In the genomic region with DNA sequence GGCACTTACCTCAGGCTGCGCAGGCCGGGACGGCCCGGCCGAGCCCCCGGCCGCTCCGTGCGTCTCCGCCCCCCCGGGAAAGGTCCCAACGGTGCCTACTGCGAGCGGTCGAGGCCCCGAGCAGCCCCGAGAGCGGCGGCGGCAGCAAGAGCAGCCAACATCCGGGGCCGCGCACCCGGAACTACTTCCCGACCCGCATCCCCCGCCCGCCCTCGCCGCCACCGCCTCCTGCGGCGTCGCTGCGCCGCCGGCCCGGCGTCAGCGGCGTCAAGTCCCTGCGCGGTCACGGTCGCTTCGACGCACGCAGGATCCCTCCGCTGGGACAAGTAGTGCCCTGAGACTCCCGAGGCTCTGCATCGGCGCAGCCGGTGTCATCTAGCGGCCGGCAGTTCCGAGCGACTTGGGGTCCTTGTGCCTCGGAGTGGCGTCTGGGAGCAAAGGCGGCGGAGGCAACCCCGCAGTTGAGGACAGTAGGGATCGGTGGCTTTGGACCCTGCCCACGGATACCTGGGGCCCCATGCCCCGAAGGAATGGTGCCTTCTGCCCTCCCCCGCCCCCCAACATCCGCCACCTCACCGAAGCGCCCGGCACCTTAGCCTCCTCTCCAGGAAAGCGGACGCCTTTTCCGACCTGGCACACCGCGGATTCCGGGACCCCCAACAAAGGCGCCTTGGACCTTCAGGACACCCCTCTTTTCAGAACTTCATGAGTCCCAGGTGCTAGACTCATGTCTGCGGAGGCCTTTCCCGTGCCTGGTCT, we compare ENCODE assay signal across 1 cellular context.
A peak's percentile ranks its signal among the peaks of the same experiment; 100 is the strongest.
TF ChIP-seq lines count a peak whose summit lies in the region.

A gene (minus strand): TSS at position 186 of the 759 bp plus-strand sequence. CDS start 24,142 bp downstream, outside the sequence.

TF ChIP-seq in K562, 482 proteins besides CTCF, POLR2A, EP300 and RAD21 (continued from another document and continues in another):
- TF ChIP-seq, protein P1, sequence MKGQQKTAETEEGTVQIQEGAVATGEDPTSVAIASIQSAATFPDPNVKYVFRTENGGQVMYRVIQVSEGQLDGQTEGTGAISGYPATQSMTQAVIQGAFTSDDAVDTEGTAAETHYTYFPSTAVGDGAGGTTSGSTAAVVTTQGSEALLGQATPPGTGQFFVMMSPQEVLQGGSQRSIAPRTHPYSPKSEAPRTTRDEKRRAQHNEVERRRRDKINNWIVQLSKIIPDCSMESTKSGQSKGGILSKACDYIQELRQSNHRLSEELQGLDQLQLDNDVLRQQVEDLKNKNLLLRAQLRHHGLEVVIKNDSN (CRISPR knock-in tag; IDR thresholded peaks at IDR 0.05) = peak; percentile 28; the same call in 1 of the 2 replicates
- TF ChIP-seq GTF2F1 (IDR thresholded peaks at IDR 0.05; ENCODE audit: low read depth, low read length) = peak; percentile 72
- TF ChIP-seq, protein P2, sequence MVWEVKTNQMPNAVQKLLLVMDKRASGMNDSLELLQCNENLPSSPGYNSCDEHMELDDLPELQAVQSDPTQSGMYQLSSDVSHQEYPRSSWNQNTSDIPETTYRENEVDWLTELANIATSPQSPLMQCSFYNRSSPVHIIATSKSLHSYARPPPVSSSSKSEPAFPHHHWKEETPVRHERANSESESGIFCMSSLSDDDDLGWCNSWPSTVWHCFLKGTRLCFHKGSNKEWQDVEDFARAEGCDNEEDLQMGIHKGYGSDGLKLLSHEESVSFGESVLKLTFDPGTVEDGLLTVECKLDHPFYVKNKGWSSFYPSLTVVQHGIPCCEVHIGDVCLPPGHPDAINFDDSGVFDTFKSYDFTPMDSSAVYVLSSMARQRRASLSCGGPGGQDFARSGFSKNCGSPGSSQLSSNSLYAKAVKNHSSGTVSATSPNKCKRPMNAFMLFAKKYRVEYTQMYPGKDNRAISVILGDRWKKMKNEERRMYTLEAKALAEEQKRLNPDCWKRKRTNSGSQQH (CRISPR knock-in tag; IDR thresholded peaks at IDR 0.05) = 0 out of 2 replicates have a peak, but pooled peaks have one; percentile 30
- TF ChIP-seq ZNF551 (CRISPR knock-in tag; IDR thresholded peaks at IDR 0.05) = no peak
- TF ChIP-seq CXXC5 (CRISPR knock-in tag; IDR thresholded peaks at IDR 0.05) = peak; percentile 100
- TF ChIP-seq MYC (IDR thresholded peaks at IDR 0.05; ENCODE audit: low read depth, low read length) = peak; percentile 82
- TF ChIP-seq MYC (CRISPR knock-in tag; IDR thresholded peaks at IDR 0.05; ENCODE audit: borderline replicate concordance, low read depth) = no peak
- TF ChIP-seq DDX20 (tag; IDR thresholded peaks at IDR 0.05; ENCODE audit: low read depth) = no peak
- no peak for TF ChIP-seq MIER1 (IDR thresholded peaks at IDR 0.05; ENCODE audit: low read depth)
- TF ChIP-seq MEIS2 (IDR thresholded peaks at IDR 0.05; ENCODE audit: partially characterized antibody) = no peak
- no peak for TF ChIP-seq SIRT6 (IDR thresholded peaks at IDR 0.05; ENCODE audit: low read depth, low read length)
- TF ChIP-seq IRF2 (CRISPR knock-in tag; IDR thresholded peaks at IDR 0.05) = no peak
- no peak for TF ChIP-seq FOS (IDR thresholded peaks at IDR 0.05; ENCODE audit: extremely low read depth, insufficient read length)
- TF ChIP-seq, protein P3, sequence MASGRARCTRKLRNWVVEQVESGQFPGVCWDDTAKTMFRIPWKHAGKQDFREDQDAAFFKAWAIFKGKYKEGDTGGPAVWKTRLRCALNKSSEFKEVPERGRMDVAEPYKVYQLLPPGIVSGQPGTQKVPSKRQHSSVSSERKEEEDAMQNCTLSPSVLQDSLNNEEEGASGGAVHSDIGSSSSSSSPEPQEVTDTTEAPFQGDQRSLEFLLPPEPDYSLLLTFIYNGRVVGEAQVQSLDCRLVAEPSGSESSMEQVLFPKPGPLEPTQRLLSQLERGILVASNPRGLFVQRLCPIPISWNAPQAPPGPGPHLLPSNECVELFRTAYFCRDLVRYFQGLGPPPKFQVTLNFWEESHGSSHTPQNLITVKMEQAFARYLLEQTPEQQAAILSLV (tag; IDR thresholded peaks at IDR 0.05) = no peak
- peak; percentile 98 for TF ChIP-seq RBBP5 (IDR thresholded peaks at IDR 0.05; ENCODE audit: borderline replicate concordance, insufficient read depth, low read length, poor library complexity, severe bottlenecking)
- TF ChIP-seq ZNF133 (CRISPR knock-in tag; IDR thresholded peaks at IDR 0.05) = no peak
- no peak for TF ChIP-seq MCM2 (IDR thresholded peaks at IDR 0.05; ENCODE audit: low read depth)
- no peak for TF ChIP-seq ZNF174 (CRISPR knock-in tag; IDR thresholded peaks at IDR 0.05)
- TF ChIP-seq SAFB (IDR thresholded peaks at IDR 0.05; ENCODE audit: borderline replicate concordance, low read depth, low read length) = no peak
- TF ChIP-seq, protein P4, sequence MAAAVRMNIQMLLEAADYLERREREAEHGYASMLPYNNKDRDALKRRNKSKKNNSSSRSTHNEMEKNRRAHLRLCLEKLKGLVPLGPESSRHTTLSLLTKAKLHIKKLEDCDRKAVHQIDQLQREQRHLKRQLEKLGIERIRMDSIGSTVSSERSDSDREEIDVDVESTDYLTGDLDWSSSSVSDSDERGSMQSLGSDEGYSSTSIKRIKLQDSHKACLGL (CRISPR knock-in tag; IDR thresholded peaks at IDR 0.05; ENCODE audit: borderline replicate concordance, poor library complexity, severe bottlenecking) = no peak
- TF ChIP-seq, protein P5, sequence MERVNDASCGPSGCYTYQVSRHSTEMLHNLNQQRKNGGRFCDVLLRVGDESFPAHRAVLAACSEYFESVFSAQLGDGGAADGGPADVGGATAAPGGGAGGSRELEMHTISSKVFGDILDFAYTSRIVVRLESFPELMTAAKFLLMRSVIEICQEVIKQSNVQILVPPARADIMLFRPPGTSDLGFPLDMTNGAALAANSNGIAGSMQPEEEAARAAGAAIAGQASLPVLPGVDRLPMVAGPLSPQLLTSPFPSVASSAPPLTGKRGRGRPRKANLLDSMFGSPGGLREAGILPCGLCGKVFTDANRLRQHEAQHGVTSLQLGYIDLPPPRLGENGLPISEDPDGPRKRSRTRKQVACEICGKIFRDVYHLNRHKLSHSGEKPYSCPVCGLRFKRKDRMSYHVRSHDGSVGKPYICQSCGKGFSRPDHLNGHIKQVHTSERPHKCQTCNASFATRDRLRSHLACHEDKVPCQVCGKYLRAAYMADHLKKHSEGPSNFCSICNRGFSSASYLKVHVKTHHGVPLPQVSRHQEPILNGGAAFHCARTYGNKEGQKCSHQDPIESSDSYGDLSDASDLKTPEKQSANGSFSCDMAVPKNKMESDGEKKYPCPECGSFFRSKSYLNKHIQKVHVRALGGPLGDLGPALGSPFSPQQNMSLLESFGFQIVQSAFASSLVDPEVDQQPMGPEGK (CRISPR knock-in tag; IDR thresholded peaks at IDR 0.05; ENCODE audit: borderline replicate concordance) = no peak
- TF ChIP-seq, protein P6, sequence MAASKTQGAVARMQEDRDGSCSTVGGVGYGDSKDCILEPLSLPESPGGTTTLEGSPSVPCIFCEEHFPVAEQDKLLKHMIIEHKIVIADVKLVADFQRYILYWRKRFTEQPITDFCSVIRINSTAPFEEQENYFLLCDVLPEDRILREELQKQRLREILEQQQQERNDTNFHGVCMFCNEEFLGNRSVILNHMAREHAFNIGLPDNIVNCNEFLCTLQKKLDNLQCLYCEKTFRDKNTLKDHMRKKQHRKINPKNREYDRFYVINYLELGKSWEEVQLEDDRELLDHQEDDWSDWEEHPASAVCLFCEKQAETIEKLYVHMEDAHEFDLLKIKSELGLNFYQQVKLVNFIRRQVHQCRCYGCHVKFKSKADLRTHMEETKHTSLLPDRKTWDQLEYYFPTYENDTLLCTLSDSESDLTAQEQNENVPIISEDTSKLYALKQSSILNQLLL (CRISPR knock-in tag; IDR thresholded peaks at IDR 0.05; ENCODE audit: borderline replicate concordance) = no peak
- peak; percentile 88 for TF ChIP-seq RBFOX2 (IDR thresholded peaks at IDR 0.05; ENCODE audit: low read depth, low read length)
- peak; percentile 97 for TF ChIP-seq TAF7 (tag; IDR thresholded peaks at IDR 0.05)
- no peak for TF ChIP-seq HNRNPK (IDR thresholded peaks at IDR 0.05; ENCODE audit: low read depth, low read length, poor library complexity, severe bottlenecking)
- no peak for TF ChIP-seq FOXJ3 (CRISPR knock-in tag; IDR thresholded peaks at IDR 0.05)
- TF ChIP-seq ZNF24 (IDR thresholded peaks at IDR 0.05) = peak; percentile 77
- no peak for TF ChIP-seq KHSRP (IDR thresholded peaks at IDR 0.05)
- no peak for TF ChIP-seq ZNF699 (CRISPR knock-in tag; IDR thresholded peaks at IDR 0.05; ENCODE audit: insufficient replicate concordance)
- TF ChIP-seq HDAC6 (IDR thresholded peaks at IDR 0.05; ENCODE audit: low read depth, low read length) = no peak
- TF ChIP-seq KDM1A (IDR thresholded peaks at IDR 0.05) = peak in 1 of 2 experiments; percentile 78; a peak in 1 of 4 replicates
- TF ChIP-seq C11orf30 (IDR thresholded peaks at IDR 0.05; ENCODE audit: low read depth) = peak; percentile 52
- TF ChIP-seq, protein P7, sequence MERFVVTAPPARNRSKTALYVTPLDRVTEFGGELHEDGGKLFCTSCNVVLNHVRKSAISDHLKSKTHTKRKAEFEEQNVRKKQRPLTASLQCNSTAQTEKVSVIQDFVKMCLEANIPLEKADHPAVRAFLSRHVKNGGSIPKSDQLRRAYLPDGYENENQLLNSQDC (CRISPR knock-in tag; IDR thresholded peaks at IDR 0.05) = peak; percentile 86
- TF ChIP-seq FOXK2 (conservative IDR thresholded peaks at IDR 0.05 in 1 of 2, IDR thresholded peaks at IDR 0.05 in 1 of 2; ENCODE audit: low read depth in 2 of 2) = peak in 1 of 2 experiments; percentile 71; a peak in 2 of 4 replicates
- TF ChIP-seq SETDB1 (IDR thresholded peaks at IDR 0.05; ENCODE audit: low read length) = no peak
- TF ChIP-seq, protein P8, sequence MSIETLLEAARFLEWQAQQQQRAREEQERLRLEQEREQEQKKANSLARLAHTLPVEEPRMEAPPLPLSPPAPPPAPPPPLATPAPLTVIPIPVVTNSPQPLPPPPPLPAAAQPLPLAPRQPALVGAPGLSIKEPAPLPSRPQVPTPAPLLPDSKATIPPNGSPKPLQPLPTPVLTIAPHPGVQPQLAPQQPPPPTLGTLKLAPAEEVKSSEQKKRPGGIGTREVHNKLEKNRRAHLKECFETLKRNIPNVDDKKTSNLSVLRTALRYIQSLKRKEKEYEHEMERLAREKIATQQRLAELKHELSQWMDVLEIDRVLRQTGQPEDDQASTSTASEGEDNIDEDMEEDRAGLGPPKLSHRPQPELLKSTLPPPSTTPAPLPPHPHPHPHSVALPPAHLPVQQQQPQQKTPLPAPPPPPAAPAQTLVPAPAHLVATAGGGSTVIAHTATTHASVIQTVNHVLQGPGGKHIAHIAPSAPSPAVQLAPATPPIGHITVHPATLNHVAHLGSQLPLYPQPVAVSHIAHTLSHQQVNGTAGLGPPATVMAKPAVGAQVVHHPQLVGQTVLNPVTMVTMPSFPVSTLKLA (conservative IDR thresholded peaks at IDR 0.05) = peak in 1 of 2 experiments; percentile 26
- TF ChIP-seq HDAC3 (IDR thresholded peaks at IDR 0.05; ENCODE audit: borderline replicate concordance, partially characterized antibody) = no peak
- no peak for TF ChIP-seq XRCC3 (IDR thresholded peaks at IDR 0.05)
- no peak; the same call in 1 of the 2 replicates for TF ChIP-seq KLF6 (CRISPR knock-in tag; IDR thresholded peaks at IDR 0.05; ENCODE audit: borderline replicate concordance)
- no peak for TF ChIP-seq SMC3 (conservative IDR thresholded peaks at IDR 0.05; ENCODE audit: insufficient read depth, low read depth, low read length)
- TF ChIP-seq NFRKB (IDR thresholded peaks at IDR 0.05; ENCODE audit: low read depth) = peak; percentile 55; the same call in 1 of the 2 replicates
- TF ChIP-seq ZFX (CRISPR knock-in tag; IDR thresholded peaks at IDR 0.05) = peak; percentile 85
- TF ChIP-seq ZNF780A (CRISPR knock-in tag; IDR thresholded peaks at IDR 0.05) = no peak
- TF ChIP-seq U2AF2 (optimal IDR thresholded peaks at IDR 0.05; ENCODE audit: low read depth, low read length) = no peak
- no peak for TF ChIP-seq ZSCAN32 (CRISPR knock-in tag; IDR thresholded peaks at IDR 0.05)
- peak; percentile 89 for TF ChIP-seq ATF1 (CRISPR knock-in tag; IDR thresholded peaks at IDR 0.05)
- TF ChIP-seq ATF1 (tag; IDR thresholded peaks at IDR 0.05) = peak; percentile 96
- TF ChIP-seq, protein P9, sequence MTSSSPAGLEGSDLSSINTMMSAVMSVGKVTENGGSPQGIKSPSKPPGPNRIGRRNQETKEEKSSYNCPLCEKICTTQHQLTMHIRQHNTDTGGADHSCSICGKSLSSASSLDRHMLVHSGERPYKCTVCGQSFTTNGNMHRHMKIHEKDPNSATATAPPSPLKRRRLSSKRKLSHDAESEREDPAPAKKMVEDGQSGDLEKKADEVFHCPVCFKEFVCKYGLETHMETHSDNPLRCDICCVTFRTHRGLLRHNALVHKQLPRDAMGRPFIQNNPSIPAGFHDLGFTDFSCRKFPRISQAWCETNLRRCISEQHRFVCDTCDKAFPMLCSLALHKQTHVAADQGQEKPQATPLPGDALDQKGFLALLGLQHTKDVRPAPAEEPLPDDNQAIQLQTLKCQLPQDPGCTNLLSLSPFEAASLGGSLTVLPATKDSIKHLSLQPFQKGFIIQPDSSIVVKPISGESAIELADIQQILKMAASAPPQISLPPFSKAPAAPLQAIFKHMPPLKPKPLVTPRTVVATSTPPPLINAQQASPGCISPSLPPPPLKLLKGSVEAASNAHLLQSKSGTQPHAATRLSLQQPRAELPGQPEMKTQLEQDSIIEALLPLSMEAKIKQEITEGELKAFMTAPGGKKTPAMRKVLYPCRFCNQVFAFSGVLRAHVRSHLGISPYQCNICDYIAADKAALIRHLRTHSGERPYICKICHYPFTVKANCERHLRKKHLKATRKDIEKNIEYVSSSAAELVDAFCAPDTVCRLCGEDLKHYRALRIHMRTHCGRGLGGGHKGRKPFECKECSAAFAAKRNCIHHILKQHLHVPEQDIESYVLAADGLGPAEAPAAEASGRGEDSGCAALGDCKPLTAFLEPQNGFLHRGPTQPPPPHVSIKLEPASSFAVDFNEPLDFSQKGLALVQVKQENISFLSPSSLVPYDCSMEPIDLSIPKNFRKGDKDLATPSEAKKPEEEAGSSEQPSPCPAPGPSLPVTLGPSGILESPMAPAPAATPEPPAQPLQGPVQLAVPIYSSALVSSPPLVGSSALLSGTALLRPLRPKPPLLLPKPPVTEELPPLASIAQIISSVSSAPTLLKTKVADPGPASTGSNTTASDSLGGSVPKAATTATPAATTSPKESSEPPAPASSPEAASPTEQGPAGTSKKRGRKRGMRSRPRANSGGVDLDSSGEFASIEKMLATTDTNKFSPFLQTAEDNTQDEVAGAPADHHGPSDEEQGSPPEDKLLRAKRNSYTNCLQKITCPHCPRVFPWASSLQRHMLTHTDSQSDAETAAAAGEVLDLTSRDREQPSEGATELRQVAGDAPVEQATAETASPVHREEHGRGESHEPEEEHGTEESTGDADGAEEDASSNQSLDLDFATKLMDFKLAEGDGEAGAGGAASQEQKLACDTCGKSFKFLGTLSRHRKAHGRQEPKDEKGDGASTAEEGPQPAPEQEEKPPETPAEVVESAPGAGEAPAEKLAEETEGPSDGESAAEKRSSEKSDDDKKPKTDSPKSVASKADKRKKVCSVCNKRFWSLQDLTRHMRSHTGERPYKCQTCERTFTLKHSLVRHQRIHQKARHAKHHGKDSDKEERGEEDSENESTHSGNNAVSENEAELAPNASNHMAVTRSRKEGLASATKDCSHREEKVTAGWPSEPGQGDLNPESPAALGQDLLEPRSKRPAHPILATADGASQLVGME (CRISPR knock-in tag; IDR thresholded peaks at IDR 0.05) = no peak
- no peak for TF ChIP-seq PTTG1 (tag; IDR thresholded peaks at IDR 0.05; ENCODE audit: low read depth)
- no peak for TF ChIP-seq ZNF586 (CRISPR knock-in tag; conservative IDR thresholded peaks at IDR 0.05)
- no peak for TF ChIP-seq SAFB2 (IDR thresholded peaks at IDR 0.05; ENCODE audit: borderline replicate concordance, low read depth, low read length, severe bottlenecking)
- TF ChIP-seq, protein P10, sequence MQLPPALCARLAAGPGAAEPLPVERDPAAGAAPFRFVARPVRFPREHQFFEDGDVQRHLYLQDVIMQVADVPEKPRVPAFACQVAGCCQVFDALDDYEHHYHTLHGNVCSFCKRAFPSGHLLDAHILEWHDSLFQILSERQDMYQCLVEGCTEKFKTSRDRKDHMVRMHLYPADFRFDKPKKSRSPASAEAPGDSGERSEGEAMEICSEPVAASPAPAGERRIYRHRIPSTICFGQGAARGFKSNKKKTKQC (CRISPR knock-in tag; IDR thresholded peaks at IDR 0.05) = peak; percentile 76
